24 cellular contexts compared by ENCODE assay signal in the genomic region with DNA sequence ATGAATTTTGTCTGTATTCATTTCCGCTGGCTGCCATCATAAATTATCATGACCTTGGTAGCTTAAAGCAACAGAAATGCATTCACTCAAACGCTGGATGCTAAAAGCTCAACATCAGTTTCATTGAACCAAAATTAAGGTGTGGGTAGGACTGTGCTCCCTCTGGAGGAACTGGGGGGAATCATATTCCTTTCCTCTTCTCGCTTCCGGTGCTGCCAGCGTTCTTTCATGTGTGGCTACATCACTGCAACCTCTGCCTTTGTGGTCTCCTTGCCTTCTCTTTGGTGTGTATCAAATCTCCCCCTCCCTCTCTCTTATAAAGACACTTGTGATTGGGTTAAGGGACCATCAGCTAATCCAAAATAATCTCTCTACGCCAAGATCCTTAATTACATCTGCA. TPM values are rescaled to one million over a fixed set of nuclear protein-coding genes. Genes with fewer than 3 reads are reported as not detected.
DNase-seq lines count a peak whose midpoint lies in the region; ATAC-seq and TF ChIP-seq lines count a peak whose summit lies in the region.
"Had no signal": no experiment of that assay in that cellular context is flagged by ENCODE, and none has a peak within 500 bp of the region (broad histone marks: within the 10 kb centered on the region; RNA-seq: fewer than 3 reads in every experiment).

No MANE protein-coding gene starts in this region.

- BruUV-seq in Panc1 (replicated peaks; lab: Mats Ljungman, UMichigan), result no TSS peak

- no peak overlapping the region for H3K4me2 ChIP-seq in trophoblast cell (ENCODE audit: low read length)

- no peaks in the 10 kb centered on the region for H3K4me1 ChIP-seq in Panc1 (ENCODE audit: control insufficient read depth, insufficient read depth, low read length)
- no peaks in the 10 kb centered on the region for H3K4me1 ChIP-seq in trophoblast cell (ENCODE audit: control insufficient read depth in 1 of 2, insufficient read depth in 2 of 2, low read length in 2 of 2)
- H3K4me1 ChIP-seq: Peyer's patch had no signal

- H2BK5ac ChIP-seq in trophoblast cell (ENCODE audit: low read depth, low read length, poor library complexity), result no peak overlapping the region

- DNase-seq in NCI-H82 (lab: John Stamatoyannopoulos, UW) (peak; percentile 36), NCI-H82 treated with DMSO at 0.1 percent for 48 hours (lab: John Stamatoyannopoulos, UW; ENCODE audit: unreplicated experiment) (no peak), Panc1 (ENCODE audit: low read depth, low spot score) (no peak), epithelial cell of proximal tubule (ENCODE audit: low read depth) (no peak), dorsolateral prefrontal cortex (no peak), trophoblast cell (no peak), kidney tubule cell (ENCODE audit: low spot score) (no peak)
- DNase-seq: 8988T; ACHN; CD4-positive, CD25-positive, alpha-beta regulatory T cell; DMS153; GM23248; Karpas-422; MV-4-11; NCI-H1105 treated with DMSO at 0.1 percent for 48 hours; NCI-H146; NCI-H2029; NCI-H446; NCI-H524 treated with DMSO at 0.1 percent for 48 hours; NCI-H774; Peyer's patch; SIG-M5 had no signal

- no peak overlapping the region for H3K27ac ChIP-seq in Panc1 (ENCODE audit: low read length)
- H3K27ac ChIP-seq in dorsolateral prefrontal cortex, result no peak overlapping the region
- H3K27ac ChIP-seq in trophoblast cell (ENCODE audit: low read depth, low read length), result no peak overlapping the region
- H3K27ac ChIP-seq: GM23248, Peyer's patch, SK-N-MC had no signal

- no peak overlapping the region for H2BK12ac ChIP-seq in trophoblast cell (ENCODE audit: low read length)

- H3K36me3 ChIP-seq in Panc1 (ENCODE audit: control insufficient read depth, insufficient read depth, low read length) (no peaks in the 10 kb centered on the region; the same call in 1 of the 2 replicates), trophoblast cell (ENCODE audit: control insufficient read depth in 1 of 2, insufficient read depth in 2 of 2, low read length in 2 of 2) (peaks cover 3% of the 10 kb centered on the region in 2 experiments)
- H3K36me3 ChIP-seq: Peyer's patch had no signal

- H3K27me3 ChIP-seq in Panc1 (ENCODE audit: control insufficient read depth, insufficient read depth, low read length) (no peaks in the 10 kb centered on the region), dorsolateral prefrontal cortex (no peaks in the 10 kb centered on the region), trophoblast cell (ENCODE audit: insufficient read depth, low read length) (no peaks in the 10 kb centered on the region)
- H3K27me3 ChIP-seq: Peyer's patch had no signal

- in situ Hi-C loops in Panc1 (cut with HindIII; ENCODE audit: low pct_unique_long_range_greater_than_20kb, low sequenced_read_pairs), result no loop called here

- H4K8ac ChIP-seq in trophoblast cell (ENCODE audit: low read depth, low read length), result no peak overlapping the region

- no peak overlapping the region for H4K12ac ChIP-seq in trophoblast cell (ENCODE audit: low read depth, low read length)

- H2AFZ ChIP-seq in trophoblast cell (ENCODE audit: insufficient read depth, low read length, poor library complexity), result no peak overlapping the region
- H2AFZ ChIP-seq: GM23248 had no signal

- no peak overlapping the region for H2AK5ac ChIP-seq in trophoblast cell (ENCODE audit: low read length)

- no peak overlapping the region for H3K9ac ChIP-seq in trophoblast cell (ENCODE audit: low read length)
- H3K9ac ChIP-seq: GM23248 had no signal

- no peak overlapping the region for H3K18ac ChIP-seq in trophoblast cell (ENCODE audit: low read length)

- peak; percentile 14; the same call in 1 of the 2 replicates for TF ChIP-seq CTCF in Panc1 (IDR thresholded peaks at IDR 0.05)
- TF ChIP-seq CTCF in epithelial cell of proximal tubule (conservative IDR thresholded peaks at IDR 0.05; ENCODE audit: low read depth, low read length), result peak; percentile 6
- no peak for TF ChIP-seq CTCF in dorsolateral prefrontal cortex (IDR thresholded peaks at IDR 0.05 in 54 of 56, conservative IDR thresholded peaks at IDR 0.05 in 2 of 56; ENCODE audit: low read depth in 1 of 56, partially characterized antibody in 56 of 56)

- H3K4me3 ChIP-seq in Panc1 (ENCODE audit: low read depth in 2 of 2, low read length in 2 of 2) (no peak overlapping the region), epithelial cell of proximal tubule (ENCODE audit: low read depth, low read length) (no peak overlapping the region), dorsolateral prefrontal cortex (no peak overlapping the region), trophoblast cell (ENCODE audit: low read depth, low read length) (no peak overlapping the region)
- H3K4me3 ChIP-seq: GM23248, Peyer's patch, SK-N-MC had no signal

- no peak overlapping the region for H4K91ac ChIP-seq in trophoblast cell (ENCODE audit: low read depth, low read length)

- no peaks in the 10 kb centered on the region for H3K9me3 ChIP-seq in Panc1 (ENCODE audit: control insufficient read depth, insufficient read depth, low read depth, low read length)
- H3K9me3 ChIP-seq in trophoblast cell (ENCODE audit: insufficient read depth, low read depth, low read length), result peaks cover 3% of the 10 kb centered on the region
- H3K9me3 ChIP-seq: Peyer's patch had no signal

- WGBS in trophoblast cell (ENCODE audit: extremely low coverage, insufficient coverage, insufficient read length), result no CpG with 5 or more reads among the region's 6 CpGs

- CTCF ChIA-PET in Panc1 (lab: Charles Lee), result no interaction called here

- no peaks in the 10 kb centered on the region for H3K79me1 ChIP-seq in trophoblast cell (ENCODE audit: low read length)

- no peak overlapping the region for H3K23ac ChIP-seq in trophoblast cell (ENCODE audit: low read length)

- intact Hi-C loops in Panc1 (cut with micrococcal nuclease; ENCODE audit: unreplicated experiment) (loop anchor here (10.0 kb wide), 1 partner anchor 974 kb away; no protein-coding TSS in a partner anchor), dorsolateral prefrontal cortex (cut with DNase I) (loop anchor here (5.0 to 10.0 kb wide), 2 partner anchors 93 to 304 kb away; partner anchors contain the start of gene AGA (in 1 of the 2))

- H3K4ac ChIP-seq in trophoblast cell (ENCODE audit: low read depth, low read length), result no peak overlapping the region

- H3K14ac ChIP-seq in trophoblast cell (ENCODE audit: low read length), result no peak overlapping the region

- H3K79me2 ChIP-seq in trophoblast cell (ENCODE audit: control insufficient read depth, insufficient read depth, low read length, poor library complexity), result no peaks in the 10 kb centered on the region

- ATAC-seq in Panc1 (no peak), HG02571 (IDR thresholded peaks at IDR 0.05; ENCODE audit: unreplicated experiment) (no peak)

- POLR2A ChIA-PET in Panc1 (lab: Charles Lee), result interaction anchor here (0.6 kb wide), 1 partner anchor 267 kb away, joined by 4 read pairs; no protein-coding TSS in a partner anchor

- H2BK120ac ChIP-seq in trophoblast cell (ENCODE audit: insufficient read depth, low read length, poor library complexity), result no peak overlapping the region

RNA-seq across cellular contexts. Expression of gene NEIL3, which starts 39.5 kb away (rescaled TPM):
- total RNA-seq in Panc1 (2021; ENCODE audit: unreplicated experiment), result 8.9 TPM
- 1.5 TPM for polyA plus RNA-seq in Panc1 (2012; ENCODE audit: insufficient read length)
- total RNA-seq in epithelial cell of proximal tubule, result 7.8 and 18.2 TPM in 2 replicates
- under 1 TPM in 19 of 120 experiments, not detected in 101; 0.18 to 0.67 (median 0.29) TPM for total RNA-seq in dorsolateral prefrontal cortex
- 3.5 and 3.6 TPM in 2 replicates for polyA plus RNA-seq in trophoblast cell (2013)

Comparison
In these comparisons a context has a peak if more than half of its experiments do, and no peak if none do; other contexts are left out.
1. CTCF ChIP-seq: peak in Panc1 (single experiment) and epithelial cell of proximal tubule (single experiment); none in dorsolateral prefrontal cortex (0 of 56).